In the genomic region with DNA sequence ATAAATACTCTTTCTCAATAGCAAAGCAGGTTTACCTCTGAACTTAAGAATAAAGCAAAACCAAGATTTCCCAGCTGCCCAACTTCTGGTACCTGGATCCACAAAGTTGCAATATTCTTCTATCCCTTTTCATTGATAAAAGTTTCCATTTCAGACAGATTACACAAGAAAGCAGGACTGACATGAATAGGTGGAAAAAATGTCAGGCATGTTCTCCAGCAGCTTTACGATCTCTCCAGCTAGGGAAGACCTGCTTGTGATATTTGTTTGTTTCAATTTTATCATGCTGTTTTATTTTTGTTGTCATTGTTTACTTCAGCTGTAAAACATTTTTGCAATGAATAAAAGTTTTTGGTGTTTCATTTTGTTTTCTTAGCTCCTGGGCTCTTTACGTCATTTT, we compare ENCODE assay signal across 16 cellular contexts.
"Had no signal": no experiment of that assay in that cellular context is flagged by ENCODE, and none has a peak within 500 bp of the region (broad histone marks: within the 10 kb centered on the region; RNA-seq: fewer than 3 reads in every experiment).

No MANE protein-coding gene starts in this region.

- H3K36me3 ChIP-seq: ascending aorta, breast epithelium, gastroesophageal sphincter, lower lobe of right lung, pancreas, tibial nerve, WERI-Rb-1 had no signal

- H3K4me3 Mint-ChIP-seq: activated CD4-positive, alpha-beta memory T cell treated with anti-CD3 and anti-CD28 coated beads, Interleukin-2, amount 10 ng/mL, durations not matched to agents 7 days and 5 days; mesothelial cell of epicardium; T-helper 17 cell had no signal

- H3K27me3 ChIP-seq: ascending aorta, breast epithelium, gastroesophageal sphincter, pancreas, tibial nerve had no signal

- H3K27ac ChIP-seq: ascending aorta, breast epithelium, gastroesophageal sphincter, lower lobe of right lung, pancreas, tibial nerve, WERI-Rb-1 had no signal

- H3K4me1 ChIP-seq: breast epithelium, pancreas had no signal

- H3K9me3 ChIP-seq: ascending aorta, breast epithelium, gastroesophageal sphincter, lower lobe of right lung, pancreas, tibial nerve had no signal

- H3K27me3 Mint-ChIP-seq: activated CD4-positive, alpha-beta memory T cell treated with anti-CD3 and anti-CD28 coated beads, Interleukin-2, amount 10 ng/mL, durations not matched to agents 7 days and 5 days; T-helper 17 cell had no signal

- DNase-seq: activated CD4-positive, alpha-beta memory T cell treated with anti-CD3 and anti-CD28 coated beads, Interleukin-2, amount 10 ng/mL, durations not matched to agents 7 days and 5 days; activated CD8-positive, alpha-beta memory T cell treated with anti-CD3 and anti-CD28 coated beads, Interleukin-2, amount 50 U/mL, for 4 hours; cerebellar nuclear complex; dermis blood vessel endothelial cell; erythroblast; left colon; lower lobe of right lung; pancreas; stimulated activated CD4-positive, alpha-beta T cell treated with anti-CD3 and anti-CD28 coated beads, Interleukin-1b, Interleukin-23, amount 100 ng/mL, for 48 hours; T-helper 17 cell; WERI-Rb-1 had no signal

- H3K36me3 Mint-ChIP-seq: mesothelial cell of epicardium had no signal

- H3K27ac Mint-ChIP-seq: activated CD4-positive, alpha-beta memory T cell treated with anti-CD3 and anti-CD28 coated beads, Interleukin-2, amount 10 ng/mL, durations not matched to agents 7 days and 5 days; mesothelial cell of epicardium; T-helper 17 cell had no signal

- H3K9me3 Mint-ChIP-seq: activated CD4-positive, alpha-beta memory T cell treated with anti-CD3 and anti-CD28 coated beads, Interleukin-2, amount 10 ng/mL, durations not matched to agents 7 days and 5 days; mesothelial cell of epicardium had no signal

- H3K4me3 ChIP-seq: ascending aorta, breast epithelium, gastroesophageal sphincter, lower lobe of right lung, pancreas, tibial nerve had no signal

- ATAC-seq: gastroesophageal sphincter, left colon, T-helper 17 cell had no signal
